ENCODE assay signal across 9 cellular contexts in the genomic region with DNA sequence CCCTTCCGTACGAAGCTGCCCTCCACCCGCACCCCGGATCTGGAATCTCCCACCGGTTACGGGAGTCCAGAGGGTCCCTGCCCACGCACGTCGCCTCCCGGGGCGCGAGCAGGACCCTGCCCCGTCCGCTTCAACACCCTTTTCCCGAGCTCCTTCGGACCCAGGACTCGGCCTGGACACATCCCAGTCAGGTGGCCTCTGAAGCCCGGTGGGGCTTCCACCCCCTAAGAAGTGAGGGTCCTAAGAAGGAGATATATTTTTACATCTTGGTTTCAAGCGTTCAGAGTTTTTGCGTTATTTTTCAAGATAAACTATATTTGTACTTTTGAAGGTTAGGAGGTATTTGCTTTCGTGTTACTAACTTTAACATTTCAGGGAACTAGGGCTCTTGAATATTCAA. TPM values are rescaled to one million over a fixed set of nuclear protein-coding genes. Genes with fewer than 3 reads are reported as not detected.
DNase-seq lines count a peak whose midpoint lies in the region; ATAC-seq and TF ChIP-seq lines count a peak whose summit lies in the region.
"Had no signal": no experiment of that assay in that cellular context is flagged by ENCODE, and none has a peak within 500 bp of the region (broad histone marks: within the 10 kb centered on the region; RNA-seq: fewer than 3 reads in every experiment).

No MANE protein-coding gene starts in this region.

- H3K4me1 ChIP-seq in heart right ventricle = peaks cover 5 to 29% (median 21%) of the 10 kb centered on the region in 9 donors
- H3K4me1 ChIP-seq in body of pancreas = peaks cover 27% of the 10 kb centered on the region
- peaks cover 2% of the 10 kb centered on the region for H3K4me1 ChIP-seq in mesendoderm (ENCODE audit: control insufficient read depth, low read depth, low read length)
- H3K4me1 ChIP-seq in uterus = peaks cover 7 to 17% of the 10 kb centered on the region in 2 donors

- DNase-seq in heart right ventricle = no peak
- DNase-seq in cardiac septum (ENCODE audit: low spot score) = no peak
- DNase-seq in body of pancreas = no peak
- DNase-seq in mesendoderm = no peak
- DNase-seq in uterus = no peak
- DNase-seq in activated gamma-delta T cell treated with Interleukin-2 at 50 U/mL for 16 hours = no peak
- no peak for DNase-seq in ecto neural progenitor cell (ENCODE audit: low spot score)

- H3K56ac ChIP-seq in mesendoderm (ENCODE audit: low read length) = peak overlapping the region; percentile 91

- H2BK15ac ChIP-seq in mesendoderm (replicated peaks; ENCODE audit: low read depth) = no peak overlapping the region

- no peak for TF ChIP-seq CTCF in heart right ventricle (IDR thresholded peaks at IDR 0.05)
- no peak for TF ChIP-seq CTCF in body of pancreas (IDR thresholded peaks at IDR 0.05)
- TF ChIP-seq CTCF in uterus (IDR thresholded peaks at IDR 0.05) = no peak

- peaks cover 0 to 33% (median 7%) of the 10 kb centered on the region in 9 donors for H3K36me3 ChIP-seq in heart right ventricle
- H3K36me3 ChIP-seq in body of pancreas (replicated peaks in 1 of 2; ENCODE audit: insufficient read depth in 1 of 2, low read depth in 2 of 2) = peaks cover 0 to 8% of the 10 kb centered on the region in 2 donors
- peaks cover 4% of the 10 kb centered on the region for H3K36me3 ChIP-seq in mesendoderm (ENCODE audit: control insufficient read depth, insufficient read depth, low read length)
- no peaks in the 10 kb centered on the region for H3K36me3 ChIP-seq in uterus

- H2BK120ac ChIP-seq in mesendoderm (ENCODE audit: low read depth, low read length) = no peak overlapping the region

- no peak overlapping the region for H3K23ac ChIP-seq in mesendoderm (ENCODE audit: low read length)

- no peak overlapping the region for H2AK5ac ChIP-seq in mesendoderm (ENCODE audit: low read length)

- H3K79me2 ChIP-seq in mesendoderm (ENCODE audit: control insufficient read depth, insufficient read depth, low read length) = peaks cover 34% of the 10 kb centered on the region

- peak overlapping the region; percentile 92 for H3K4ac ChIP-seq in mesendoderm (ENCODE audit: low read depth, low read length)

- peak overlapping the region; percentile 60 for H3K4me2 ChIP-seq in mesendoderm (ENCODE audit: low read length)

- H3K27ac ChIP-seq in heart right ventricle (peak overlapping the region in 8 of 10 donors; percentile 61 to 84 (median 74)), body of pancreas (peak overlapping the region in 3 of 4 donors; percentile 58 to 82 (median 73)), mesendoderm (ENCODE audit: low read depth, low read length) (no peak overlapping the region), uterus (peak overlapping the region; percentile 44 to 74)

- peak overlapping the region; percentile 70 for H3K18ac ChIP-seq in mesendoderm (ENCODE audit: low read length)

- no peaks in the 10 kb centered on the region for H3K27me3 ChIP-seq in heart right ventricle
- no peaks in the 10 kb centered on the region for H3K27me3 ChIP-seq in body of pancreas
- H3K27me3 ChIP-seq in mesendoderm (ENCODE audit: insufficient read depth, low read length, poor library complexity) = no peaks in the 10 kb centered on the region
- no peaks in the 10 kb centered on the region for H3K27me3 ChIP-seq in uterus

- ATAC-seq in heart right ventricle (no peak), body of pancreas (no peak), HG03439 (IDR thresholded peaks at IDR 0.05; ENCODE audit: unreplicated experiment) (no peak)

- WGBS in heart right ventricle, 2 donors = 0% methylated on average over 21 of the region's 21 CpGs
- WGBS in body of pancreas, 2 donors = 0% methylated on average over 8 to 18 of the region's 21 CpGs
- no CpG with 5 or more reads among the region's 21 CpGs for WGBS in mesendoderm (ENCODE audit: extremely low coverage, insufficient coverage, low lambda C conversion rate)

- no peak overlapping the region for H4K8ac ChIP-seq in mesendoderm (ENCODE audit: low read depth, low read length)

- TF ChIP-seq POLR2A in body of pancreas (IDR thresholded peaks at IDR 0.05) (no peak), uterus (IDR thresholded peaks at IDR 0.05) (no peak)

- H3K9ac ChIP-seq in mesendoderm (ENCODE audit: low read length) = peak overlapping the region; percentile 78

- H3K9me3 ChIP-seq in heart right ventricle (no peaks in the 10 kb centered on the region), body of pancreas (no peaks in the 10 kb centered on the region), uterus (no peaks in the 10 kb centered on the region)

- peaks cover 16% of the 10 kb centered on the region for H3K79me1 ChIP-seq in mesendoderm (ENCODE audit: low read length)

- intact Hi-C loops in heart right ventricle (cut with DNase I) (loop anchor here in 1 of 10 donors (5.0 kb wide), 1 partner anchor 56 kb away; the partner anchor contains the start of gene YTHDF1), cardiac septum (cut with DNase I) (loop anchor here (2.0 kb wide), 1 partner anchor 56 kb away; the partner anchor contains the start of gene YTHDF1), body of pancreas (cut with DNase I) (no loop called here), uterus (cut with DNase I; ENCODE audit: low total_unique reads) (no loop called here)

- H2BK5ac ChIP-seq in mesendoderm (ENCODE audit: low read length) = no peak overlapping the region

- H4K5ac ChIP-seq in mesendoderm (ENCODE audit: low read length) = no peak overlapping the region

- H3K4me3 ChIP-seq in heart right ventricle (peak overlapping the region; percentile 76 to 98 (median 86)), body of pancreas (peak overlapping the region; percentile 58 to 99), mesendoderm (ENCODE audit: low read length) (peak overlapping the region; percentile 78), uterus (peak overlapping the region; percentile 67 to 89)

RNA-seq across cellular contexts. Expression of gene ARFGAP1, which starts 0.6 kb away (rescaled TPM):
- total RNA-seq in heart right ventricle (10 to 100 TPM; 20.4 to 40.4 (median 28.4) TPM), cardiac septum (49.5 TPM), body of pancreas (100 to 1,000 TPM in 1 of 2 donors, 10 to 100 TPM in 1; 52.7 to 162 TPM), uterus (100 to 1,000 TPM in 2 of 4 donors, 10 to 100 TPM in 2; 34.4 to 306 (median 99.3) TPM)
- polyA plus RNA-seq in heart right ventricle = 10 to 100 TPM; 46.2 to 72.6 TPM
- polyA plus RNA-seq in mesendoderm (2013, experiment 1 of 2) = 36.8 TPM
- 36.1 TPM for polyA plus RNA-seq in mesendoderm (2013, experiment 2 of 2)

RNA-seq across cellular contexts. Expression of gene NKAIN4, which starts 18.9 kb away (rescaled TPM):
- total RNA-seq in heart right ventricle = not detected
- under 1 TPM in 1 of 2 donors, not detected in 1; 0.04 TPM for polyA plus RNA-seq in heart right ventricle
- not detected for total RNA-seq in cardiac septum
- total RNA-seq in body of pancreas = not detected
- polyA plus RNA-seq in mesendoderm (2013, experiment 1 of 2) = 0.41 TPM
- 0.59 TPM for polyA plus RNA-seq in mesendoderm (2013, experiment 2 of 2)
- 10 to 100 TPM in 1 of 4 donors, not detected in 3; 40.9 TPM for total RNA-seq in uterus
- total RNA-seq: mucosa of gallbladder had no signal

RNA-seq across cellular contexts. Expression of gene COL20A1, which starts 19.8 kb away (rescaled TPM):
- total RNA-seq in heart right ventricle (under 1 TPM in 2 of 10 donors, not detected in 8; 0.26 to 0.30 TPM), cardiac septum (0.22 TPM), body of pancreas (not detected), uterus (1 to 10 TPM in 1 of 4 donors, under 1 TPM in 1, not detected in 2; 0.97 to 1.2 TPM)
- not detected for polyA plus RNA-seq in heart right ventricle
- 0.04 TPM for polyA plus RNA-seq in mesendoderm (2013, experiment 1 of 2)
- polyA plus RNA-seq in mesendoderm (2013, experiment 2 of 2) = 0.04 TPM

RNA-seq across cellular contexts. Expression of gene BIRC7, which starts 37.5 kb away (rescaled TPM):
- total RNA-seq in heart right ventricle = 1 to 10 TPM in 1 of 10 donors, under 1 TPM in 4, not detected in 5; 0.21 to 2.1 (median 0.37) TPM
- not detected for polyA plus RNA-seq in heart right ventricle
- 1.1 TPM for total RNA-seq in cardiac septum
- not detected for total RNA-seq in body of pancreas
- polyA plus RNA-seq in mesendoderm (2013, experiment 1 of 2) = not detected
- polyA plus RNA-seq in mesendoderm (2013, experiment 2 of 2) = not detected
- total RNA-seq in uterus = not detected

RNA-seq across cellular contexts. Expression of gene YTHDF1, which starts 57.2 kb away (rescaled TPM):
- total RNA-seq in heart right ventricle (10 to 100 TPM; 18.3 to 31.6 (median 21.7) TPM), cardiac septum (23.1 TPM), body of pancreas (10 to 100 TPM; 15.8 to 16.2 TPM), uterus (10 to 100 TPM; 17.9 to 35.8 (median 25.8) TPM)
- 10 to 100 TPM; 15.3 to 19.8 TPM for polyA plus RNA-seq in heart right ventricle
- 54.2 TPM for polyA plus RNA-seq in mesendoderm (2013, experiment 1 of 2)
- polyA plus RNA-seq in mesendoderm (2013, experiment 2 of 2) = 53.8 TPM
